In the genomic region with DNA sequence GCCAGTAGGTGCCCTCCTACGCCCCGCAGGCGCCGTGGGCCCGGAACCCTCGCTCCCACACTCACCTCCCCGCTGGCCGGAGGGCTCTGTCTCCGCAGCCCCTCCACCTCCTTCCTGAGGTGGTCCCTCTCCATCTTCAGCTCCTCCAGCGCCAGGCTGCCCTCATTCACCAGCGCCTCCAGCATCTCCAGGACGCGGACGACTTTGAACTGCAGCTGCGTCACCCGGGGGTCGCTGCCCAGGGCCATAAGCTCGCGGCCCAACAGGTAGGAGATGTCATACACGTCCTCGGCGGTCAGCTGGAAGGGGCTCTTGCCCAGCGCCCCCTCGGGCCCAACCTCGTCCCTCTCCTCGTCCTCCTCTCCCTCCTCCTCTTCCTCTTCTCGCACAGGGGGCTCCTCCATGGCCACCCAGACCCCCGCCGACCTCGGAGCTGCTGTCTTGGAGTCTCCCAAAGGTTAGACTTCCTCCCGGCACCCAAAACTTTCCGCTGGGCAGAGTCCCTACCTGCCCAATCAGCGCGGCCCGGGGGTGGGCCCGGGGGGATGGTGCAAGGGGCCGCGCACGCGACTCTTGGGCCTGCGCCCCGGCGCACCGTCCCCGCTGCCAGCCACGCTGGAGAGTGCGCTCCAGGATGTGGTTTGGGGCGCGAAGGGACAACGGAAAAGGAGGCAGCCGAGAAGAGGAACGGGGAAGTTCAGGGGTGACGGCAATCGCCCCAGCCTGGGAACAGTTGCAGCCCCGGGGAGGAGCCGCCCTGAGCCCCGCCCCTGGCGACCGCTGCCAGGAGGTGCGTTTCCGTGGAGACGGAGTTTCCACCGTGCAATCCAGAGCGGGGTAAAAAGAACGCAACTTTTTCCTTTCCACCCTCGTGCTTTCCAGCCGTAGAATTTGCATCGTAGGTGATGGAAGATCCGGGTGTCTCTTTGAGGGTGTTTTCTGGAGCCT, we compare ENCODE assay signal across 1 cellular context.
A peak's percentile ranks its signal among the peaks of the same experiment; 100 is the strongest.
TF ChIP-seq lines count a peak whose summit lies in the region.

A gene with protein sequence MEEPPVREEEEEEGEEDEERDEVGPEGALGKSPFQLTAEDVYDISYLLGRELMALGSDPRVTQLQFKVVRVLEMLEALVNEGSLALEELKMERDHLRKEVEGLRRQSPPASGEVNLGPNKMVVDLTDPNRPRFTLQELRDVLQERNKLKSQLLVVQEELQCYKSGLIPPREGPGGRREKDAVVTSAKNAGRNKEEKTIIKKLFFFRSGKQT (minus strand): TSS at position 668 of the 948 bp plus-strand sequence. CDS start 264 bp downstream, at position 404.

TF ChIP-seq in HepG2, 621 proteins besides CTCF, POLR2A, EP300 and RAD21 (continued from another document):
- TF ChIP-seq ZNF766 (CRISPR knock-in tag; IDR thresholded peaks at IDR 0.05; ENCODE audit: borderline replicate concordance), result no peak
- TF ChIP-seq ZMYM2 (CRISPR knock-in tag; IDR thresholded peaks at IDR 0.05), result no peak; the same call in 1 of the 2 replicates
- peak; percentile 84; the same call in 1 of the 2 replicates for TF ChIP-seq SRY (CRISPR knock-in tag; IDR thresholded peaks at IDR 0.05)
- TF ChIP-seq MYC (CRISPR knock-in tag; IDR thresholded peaks at IDR 0.05; ENCODE audit: borderline replicate concordance), result peak; percentile 67; the same call in 1 of the 2 replicates
- TF ChIP-seq HNF4A (CRISPR knock-in tag; IDR thresholded peaks at IDR 0.05), result peak; percentile 28; the same call in 1 of the 2 replicates
- peak; percentile 91; the same call in 1 of the 2 replicates for TF ChIP-seq MTA1 (CRISPR knock-in tag; IDR thresholded peaks at IDR 0.05; ENCODE audit: borderline replicate concordance)
- TF ChIP-seq MXI1 (IDR thresholded peaks at IDR 0.05; ENCODE audit: borderline replicate concordance, low read depth, low read length), result peak; percentile 70; the same call in 1 of the 3 replicates
- TF ChIP-seq TSC22D2 (CRISPR knock-in tag; IDR thresholded peaks at IDR 0.05; ENCODE audit: borderline replicate concordance), result no peak
- no peak for TF ChIP-seq ZBTB1 (CRISPR knock-in tag; IDR thresholded peaks at IDR 0.05; ENCODE audit: borderline replicate concordance)
- TF ChIP-seq ZBTB38 (CRISPR knock-in tag; IDR thresholded peaks at IDR 0.05), result peak; percentile 35; the same call in 1 of the 2 replicates
- peak; percentile 53; the same call in 1 of the 2 replicates for TF ChIP-seq POLR2AphosphoS5 (IDR thresholded peaks at IDR 0.05; ENCODE audit: low read depth, low read length)
- TF ChIP-seq SAP130 (CRISPR knock-in tag; IDR thresholded peaks at IDR 0.05; ENCODE audit: low read depth), result peak; percentile 63
- 0 out of 2 replicates have a peak, but pooled peaks have one; percentile 53 for TF ChIP-seq ZZZ3 (CRISPR knock-in tag; IDR thresholded peaks at IDR 0.05; ENCODE audit: borderline replicate concordance)
- TF ChIP-seq GFI1 (CRISPR knock-in tag; IDR thresholded peaks at IDR 0.05; ENCODE audit: borderline replicate concordance), result 0 out of 2 replicates have a peak, but pooled peaks have one; percentile 34
- no peak for TF ChIP-seq NPAS2 (CRISPR knock-in tag; IDR thresholded peaks at IDR 0.05; ENCODE audit: borderline replicate concordance)
